In the genomic region with DNA sequence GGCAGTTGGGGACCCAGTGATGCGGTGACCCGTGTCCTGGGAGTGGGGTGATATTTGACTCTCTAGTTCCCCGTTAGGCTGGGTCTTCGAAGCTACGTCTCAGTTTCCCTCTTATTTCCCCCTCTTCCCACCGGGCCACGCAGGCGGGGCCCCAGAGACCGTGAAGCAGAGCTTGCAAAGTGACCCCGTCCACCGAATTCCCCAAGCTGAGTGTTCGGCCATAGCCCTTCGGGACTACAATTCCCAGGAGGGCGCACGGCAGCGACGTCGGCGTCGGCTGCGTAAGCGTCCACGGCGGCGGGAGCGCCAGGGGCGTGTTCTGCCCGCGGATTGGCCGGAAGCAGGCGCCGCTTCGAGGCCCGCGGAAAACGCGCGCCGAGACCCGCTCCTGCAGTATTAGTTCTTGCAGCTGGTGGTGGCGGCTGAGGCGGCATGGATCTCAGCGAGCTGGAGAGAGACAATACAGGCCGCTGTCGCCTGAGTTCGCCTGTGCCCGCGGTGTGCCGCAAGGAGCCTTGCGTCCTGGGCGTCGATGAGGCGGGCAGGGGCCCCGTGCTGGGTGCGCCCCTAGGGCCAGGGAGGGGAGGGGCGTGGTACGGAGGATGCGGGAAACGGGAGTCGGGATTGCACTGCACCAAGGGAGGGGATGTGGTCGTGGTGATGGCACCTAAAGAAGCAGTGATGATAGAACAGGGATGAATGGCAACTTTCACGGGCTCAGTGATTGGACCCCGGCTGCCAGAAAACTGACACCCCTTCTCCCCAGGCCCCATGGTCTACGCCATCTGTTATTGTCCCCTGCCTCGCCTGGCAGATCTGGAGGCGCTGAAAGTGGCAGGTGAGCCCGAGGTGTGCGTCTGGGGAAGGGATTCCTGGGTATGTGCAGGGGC, we compare ENCODE assay signal across 1 cellular context.
TF ChIP-seq lines count a peak whose summit lies in the region.

TSS of gene RNASEH2A (plus strand) at position 343 of the 890 bp plus-strand sequence. CDS start at position 433, 90 bp downstream.

TF ChIP-seq in HEK293, 187 proteins besides CTCF, POLR2A, EP300 and RAD21 (continued from another document and continues in another):
- no peak for TF ChIP-seq ELK4 (IDR thresholded peaks at IDR 0.05; ENCODE audit: borderline replicate concordance, low read depth, low read length)
- TF ChIP-seq ZNF114 (tag by site-specific recombination; IDR thresholded peaks at IDR 0.05) = no peak
- no peak; the same call in 1 of the 2 replicates for TF ChIP-seq ZNF639 (tag by site-specific recombination; IDR thresholded peaks at IDR 0.05)
- TF ChIP-seq, protein P1, sequence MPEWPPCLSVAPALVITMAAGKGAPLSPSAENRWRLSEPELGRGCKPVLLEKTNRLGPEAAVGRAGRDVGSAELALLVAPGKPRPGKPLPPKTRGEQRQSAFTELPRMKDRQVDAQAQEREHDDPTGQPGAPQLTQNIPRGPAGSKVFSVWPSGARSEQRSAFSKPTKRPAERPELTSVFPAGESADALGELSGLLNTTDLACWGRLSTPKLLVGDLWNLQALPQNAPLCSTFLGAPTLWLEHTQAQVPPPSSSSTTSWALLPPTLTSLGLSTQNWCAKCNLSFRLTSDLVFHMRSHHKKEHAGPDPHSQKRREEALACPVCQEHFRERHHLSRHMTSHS (tag by site-specific recombination; IDR thresholded peaks at IDR 0.05) = no peak
- peak; percentile 40 for TF ChIP-seq ZBTB11 (tag by site-specific recombination; conservative IDR thresholded peaks at IDR 0.05; ENCODE audit: low read depth)
- TF ChIP-seq ZNF184 (tag by site-specific recombination; IDR thresholded peaks at IDR 0.05) = no peak
- TF ChIP-seq ZNF433 (tag by site-specific recombination; IDR thresholded peaks at IDR 0.05; ENCODE audit: low read depth) = no peak
- TF ChIP-seq ZNF777 (tag by site-specific recombination; IDR thresholded peaks at IDR 0.05; ENCODE audit: borderline replicate concordance) = peak; percentile 90; the same call in 1 of the 2 replicates
- no peak for TF ChIP-seq ZNF202 (tag by site-specific recombination; IDR thresholded peaks at IDR 0.05; ENCODE audit: borderline replicate concordance)
- TF ChIP-seq ZBTB8A (tag by site-specific recombination; IDR thresholded peaks at IDR 0.05) = peak; percentile 82
- no peak for TF ChIP-seq ZNF302 (tag by site-specific recombination; IDR thresholded peaks at IDR 0.05; ENCODE audit: low read depth)
- TF ChIP-seq GLI4 (tag by site-specific recombination; IDR thresholded peaks at IDR 0.05) = no peak
- no peak for TF ChIP-seq HOXA7 (CRISPR knock-in tag; IDR thresholded peaks at IDR 0.05; ENCODE audit: borderline replicate concordance)
- TF ChIP-seq SETDB1 (IDR thresholded peaks at IDR 0.05; ENCODE audit: insufficient read length, low read length) = no peak
- no peak for TF ChIP-seq ZNF121 (tag by site-specific recombination; IDR thresholded peaks at IDR 0.05)
- TF ChIP-seq ZNF394 (tag by site-specific recombination; IDR thresholded peaks at IDR 0.05; ENCODE audit: borderline replicate concordance) = peak; percentile 36; the same call in 1 of the 2 replicates
- no peak for TF ChIP-seq ZNF266 (tag by site-specific recombination; IDR thresholded peaks at IDR 0.05; ENCODE audit: low read depth)
- no peak for TF ChIP-seq ZNF664 (tag by site-specific recombination; IDR thresholded peaks at IDR 0.05)
- TF ChIP-seq ZNF548 (tag by site-specific recombination; IDR thresholded peaks at IDR 0.05) = no peak
- no peak for TF ChIP-seq TCF7L2 (IDR thresholded peaks at IDR 0.05; ENCODE audit: borderline replicate concordance, low read depth, low read length)
- TF ChIP-seq ZNF707 (tag by site-specific recombination; IDR thresholded peaks at IDR 0.05) = no peak; the same call in 1 of the 2 replicates
- TF ChIP-seq ZNF600 (tag by site-specific recombination; IDR thresholded peaks at IDR 0.05) = peak; percentile 82
- TF ChIP-seq, protein P2, sequence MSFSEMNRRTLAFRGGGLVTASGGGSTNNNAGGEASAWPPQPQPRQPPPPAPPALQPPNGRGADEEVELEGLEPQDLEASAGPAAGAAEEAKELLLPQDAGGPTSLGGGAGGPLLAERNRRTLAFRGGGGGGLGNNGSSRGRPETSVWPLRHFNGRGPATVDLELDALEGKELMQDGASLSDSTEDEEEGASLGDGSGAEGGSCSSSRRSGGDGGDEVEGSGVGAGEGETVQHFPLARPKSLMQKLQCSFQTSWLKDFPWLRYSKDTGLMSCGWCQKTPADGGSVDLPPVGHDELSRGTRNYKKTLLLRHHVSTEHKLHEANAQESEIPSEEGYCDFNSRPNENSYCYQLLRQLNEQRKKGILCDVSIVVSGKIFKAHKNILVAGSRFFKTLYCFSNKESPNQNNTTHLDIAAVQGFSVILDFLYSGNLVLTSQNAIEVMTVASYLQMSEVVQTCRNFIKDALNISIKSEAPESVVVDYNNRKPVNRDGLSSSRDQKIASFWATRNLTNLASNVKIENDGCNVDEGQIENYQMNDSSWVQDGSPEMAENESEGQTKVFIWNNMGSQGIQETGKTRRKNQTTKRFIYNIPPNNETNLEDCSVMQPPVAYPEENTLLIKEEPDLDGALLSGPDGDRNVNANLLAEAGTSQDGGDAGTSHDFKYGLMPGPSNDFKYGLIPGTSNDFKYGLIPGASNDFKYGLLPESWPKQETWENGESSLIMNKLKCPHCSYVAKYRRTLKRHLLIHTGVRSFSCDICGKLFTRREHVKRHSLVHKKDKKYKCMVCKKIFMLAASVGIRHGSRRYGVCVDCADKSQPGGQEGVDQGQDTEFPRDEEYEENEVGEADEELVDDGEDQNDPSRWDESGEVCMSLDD (tag by site-specific recombination; IDR thresholded peaks at IDR 0.05) = 0 out of 2 replicates have a peak, but pooled peaks have one; percentile 15
- TF ChIP-seq ZNF660 (tag by site-specific recombination; IDR thresholded peaks at IDR 0.05) = peak; percentile 42; the same call in 1 of the 2 replicates
- TF ChIP-seq, protein P3, sequence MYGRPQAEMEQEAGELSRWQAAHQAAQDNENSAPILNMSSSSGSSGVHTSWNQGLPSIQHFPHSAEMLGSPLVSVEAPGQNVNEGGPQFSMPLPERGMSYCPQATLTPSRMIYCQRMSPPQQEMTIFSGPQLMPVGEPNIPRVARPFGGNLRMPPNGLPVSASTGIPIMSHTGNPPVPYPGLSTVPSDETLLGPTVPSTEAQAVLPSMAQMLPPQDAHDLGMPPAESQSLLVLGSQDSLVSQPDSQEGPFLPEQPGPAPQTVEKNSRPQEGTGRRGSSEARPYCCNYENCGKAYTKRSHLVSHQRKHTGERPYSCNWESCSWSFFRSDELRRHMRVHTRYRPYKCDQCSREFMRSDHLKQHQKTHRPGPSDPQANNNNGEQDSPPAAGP (tag by site-specific recombination; IDR thresholded peaks at IDR 0.05) = peak; percentile 97
- no peak for TF ChIP-seq PRDM1 (tag by site-specific recombination; IDR thresholded peaks at IDR 0.05)
- TF ChIP-seq, protein P4, sequence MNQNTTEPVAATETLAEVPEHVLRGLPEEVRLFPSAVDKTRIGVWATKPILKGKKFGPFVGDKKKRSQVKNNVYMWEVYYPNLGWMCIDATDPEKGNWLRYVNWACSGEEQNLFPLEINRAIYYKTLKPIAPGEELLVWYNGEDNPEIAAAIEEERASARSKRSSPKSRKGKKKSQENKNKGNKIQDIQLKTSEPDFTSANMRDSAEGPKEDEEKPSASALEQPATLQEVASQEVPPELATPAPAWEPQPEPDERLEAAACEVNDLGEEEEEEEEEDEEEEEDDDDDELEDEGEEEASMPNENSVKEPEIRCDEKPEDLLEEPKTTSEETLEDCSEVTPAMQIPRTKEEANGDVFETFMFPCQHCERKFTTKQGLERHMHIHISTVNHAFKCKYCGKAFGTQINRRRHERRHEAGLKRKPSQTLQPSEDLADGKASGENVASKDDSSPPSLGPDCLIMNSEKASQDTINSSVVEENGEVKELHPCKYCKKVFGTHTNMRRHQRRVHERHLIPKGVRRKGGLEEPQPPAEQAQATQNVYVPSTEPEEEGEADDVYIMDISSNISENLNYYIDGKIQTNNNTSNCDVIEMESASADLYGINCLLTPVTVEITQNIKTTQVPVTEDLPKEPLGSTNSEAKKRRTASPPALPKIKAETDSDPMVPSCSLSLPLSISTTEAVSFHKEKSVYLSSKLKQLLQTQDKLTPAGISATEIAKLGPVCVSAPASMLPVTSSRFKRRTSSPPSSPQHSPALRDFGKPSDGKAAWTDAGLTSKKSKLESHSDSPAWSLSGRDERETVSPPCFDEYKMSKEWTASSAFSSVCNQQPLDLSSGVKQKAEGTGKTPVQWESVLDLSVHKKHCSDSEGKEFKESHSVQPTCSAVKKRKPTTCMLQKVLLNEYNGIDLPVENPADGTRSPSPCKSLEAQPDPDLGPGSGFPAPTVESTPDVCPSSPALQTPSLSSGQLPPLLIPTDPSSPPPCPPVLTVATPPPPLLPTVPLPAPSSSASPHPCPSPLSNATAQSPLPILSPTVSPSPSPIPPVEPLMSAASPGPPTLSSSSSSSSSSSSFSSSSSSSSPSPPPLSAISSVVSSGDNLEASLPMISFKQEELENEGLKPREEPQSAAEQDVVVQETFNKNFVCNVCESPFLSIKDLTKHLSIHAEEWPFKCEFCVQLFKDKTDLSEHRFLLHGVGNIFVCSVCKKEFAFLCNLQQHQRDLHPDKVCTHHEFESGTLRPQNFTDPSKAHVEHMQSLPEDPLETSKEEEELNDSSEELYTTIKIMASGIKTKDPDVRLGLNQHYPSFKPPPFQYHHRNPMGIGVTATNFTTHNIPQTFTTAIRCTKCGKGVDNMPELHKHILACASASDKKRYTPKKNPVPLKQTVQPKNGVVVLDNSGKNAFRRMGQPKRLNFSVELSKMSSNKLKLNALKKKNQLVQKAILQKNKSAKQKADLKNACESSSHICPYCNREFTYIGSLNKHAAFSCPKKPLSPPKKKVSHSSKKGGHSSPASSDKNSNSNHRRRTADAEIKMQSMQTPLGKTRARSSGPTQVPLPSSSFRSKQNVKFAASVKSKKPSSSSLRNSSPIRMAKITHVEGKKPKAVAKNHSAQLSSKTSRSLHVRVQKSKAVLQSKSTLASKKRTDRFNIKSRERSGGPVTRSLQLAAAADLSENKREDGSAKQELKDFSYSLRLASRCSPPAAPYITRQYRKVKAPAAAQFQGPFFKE (tag by site-specific recombination; IDR thresholded peaks at IDR 0.05; ENCODE audit: borderline replicate concordance) = no peak
- TF ChIP-seq MYNN (tag by site-specific recombination; IDR thresholded peaks at IDR 0.05; ENCODE audit: borderline replicate concordance) = no peak
- TF ChIP-seq ZNF140 (tag by site-specific recombination; IDR thresholded peaks at IDR 0.05) = no peak
- TF ChIP-seq ZNF24 (tag by site-specific recombination; IDR thresholded peaks at IDR 0.05) = 0 out of 2 replicates have a peak, but pooled peaks have one; percentile 32
- TF ChIP-seq, protein P5, sequence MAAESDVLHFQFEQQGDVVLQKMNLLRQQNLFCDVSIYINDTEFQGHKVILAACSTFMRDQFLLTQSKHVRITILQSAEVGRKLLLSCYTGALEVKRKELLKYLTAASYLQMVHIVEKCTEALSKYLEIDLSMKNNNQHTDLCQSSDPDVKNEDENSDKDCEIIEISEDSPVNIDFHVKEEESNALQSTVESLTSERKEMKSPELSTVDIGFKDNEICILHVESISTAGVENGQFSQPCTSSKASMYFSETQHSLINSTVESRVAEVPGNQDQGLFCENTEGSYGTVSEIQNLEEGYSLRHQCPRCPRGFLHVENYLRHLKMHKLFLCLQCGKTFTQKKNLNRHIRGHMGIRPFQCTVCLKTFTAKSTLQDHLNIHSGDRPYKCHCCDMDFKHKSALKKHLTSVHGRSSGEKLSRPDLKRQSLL (tag by site-specific recombination; IDR thresholded peaks at IDR 0.05) = no peak
- TF ChIP-seq GLIS1 (tag by site-specific recombination; IDR thresholded peaks at IDR 0.05) = peak; percentile 9; the same call in 1 of the 2 replicates
- TF ChIP-seq ZBTB21 (tag by site-specific recombination; IDR thresholded peaks at IDR 0.05) = peak; percentile 23; the same call in 1 of the 2 replicates
- no peak for TF ChIP-seq ZNF521 (tag by site-specific recombination; IDR thresholded peaks at IDR 0.05)
- TF ChIP-seq ZNF629 (tag by site-specific recombination; IDR thresholded peaks at IDR 0.05) = peak; percentile 60
- no peak for TF ChIP-seq ZBTB1 (tag by site-specific recombination; IDR thresholded peaks at IDR 0.05)
